Comparison of ENCODE assay signal across 8 cellular contexts in genomic region chr6:35583893-35584688, GRCh38.
DNase-seq lines count a peak whose midpoint lies in the region; ATAC-seq and TF ChIP-seq lines count a peak whose summit lies in the region.

No MANE protein-coding gene starts in this region.

- TF ChIP-seq RAD21 in neural cell (conservative IDR thresholded peaks at IDR 0.05), result peak; percentile 95

- H4K20me1 ChIP-seq in PC-3 (ENCODE audit: low read length) (no peaks in the 10 kb centered on the region), neural cell (ENCODE audit: insufficient read depth) (no peaks in the 10 kb centered on the region)

- intact Hi-C loops in PC-3 (cut with micrococcal nuclease), result loop anchor here (1.0 to 2.0 kb wide), 5 partner anchors 19 to 153 kb away; partner anchors contain the start of gene ARMC12

- H3K9me2 ChIP-seq in PC-3 (replicated peaks; ENCODE audit: low read length) (no peaks in the 10 kb centered on the region), neural cell (ENCODE audit: insufficient read depth, low read length) (no peaks in the 10 kb centered on the region)

- peak; percentile 93 for TF ChIP-seq CTCF in PC-3 (conservative IDR thresholded peaks at IDR 0.05; ENCODE audit: low read depth, low read length)
- TF ChIP-seq CTCF in neural cell (IDR thresholded peaks at IDR 0.05; ENCODE audit: poor library complexity, severe bottlenecking), result peak; percentile 92

- ATAC-seq in PC-3, result peak; percentile 87

- H3K4me1 ChIP-seq in PC-3 (ENCODE audit: insufficient read depth, low read length), result no peaks in the 10 kb centered on the region; the same call in 1 of the 2 replicates

- H3K4me2 ChIP-seq in PC-3 (ENCODE audit: low read length), result no peak overlapping the region
- H3K4me2 ChIP-seq in neural cell (ENCODE audit: low read length), result no peak overlapping the region

- H3K4me3 ChIP-seq in PC-3 (ENCODE audit: low read length) (no peak overlapping the region), neural cell (ENCODE audit: low read length) (no peak overlapping the region)

- H3K27ac ChIP-seq in PC-3 (ENCODE audit: low read length) (no peak overlapping the region), neural cell (ENCODE audit: low read length) (no peak overlapping the region)

- H3K27me3 ChIP-seq in PC-3 (ENCODE audit: low read length) (no peaks in the 10 kb centered on the region), neural cell (ENCODE audit: insufficient read depth, low read depth, low read length) (no peaks in the 10 kb centered on the region)

- no peak for TF ChIP-seq EP300 in neural cell (conservative IDR thresholded peaks at IDR 0.05; ENCODE audit: poor library complexity, severe bottlenecking)

- H3K79me2 ChIP-seq in PC-3 (ENCODE audit: low read length) (no peaks in the 10 kb centered on the region), neural cell (replicated peaks; ENCODE audit: insufficient read depth, low read length) (no peaks in the 10 kb centered on the region)

- no peaks in the 10 kb centered on the region for H3K9me3 ChIP-seq in PC-3 (ENCODE audit: low read length)
- H3K9me3 ChIP-seq in neural cell (ENCODE audit: low read length), result no peaks in the 10 kb centered on the region

- CTCF ChIA-PET in PC-3 (lab: Charles Lee), result interaction anchor here (1.2 to 1.5 kb wide), 2 partner anchors 40 to 153 kb away, joined by 8 to 13 read pairs; partner anchors contain the start of gene ARMC12

- no peaks in the 10 kb centered on the region for H3F3A ChIP-seq in PC-3 (ENCODE audit: low read length, unreplicated experiment)
- no peaks in the 10 kb centered on the region for H3F3A ChIP-seq in neural cell (ENCODE audit: insufficient read depth, low read length, poor library complexity, severe bottlenecking)

- H2AFZ ChIP-seq in PC-3 (ENCODE audit: low read length), result no peak overlapping the region
- no peak overlapping the region for H2AFZ ChIP-seq in neural cell (ENCODE audit: low read depth, low read length)

- DNase-seq in CMK (ENCODE audit: low read depth), result peak; percentile 3
- DNase-seq in HuH-7 (ENCODE audit: low spot score), result peak; percentile 26
- peak; percentile 85 for DNase-seq in PC-3
- DNase-seq in activated T-cell treated with anti-CD3 and anti-CD28 coated beads, Interleukin-2, amount 50 U/mL, for 48 hours, result peak; percentile 71 to 76
- DNase-seq in fibroblast of gingiva (ENCODE audit: low read depth), result peak; percentile 66
- DNase-seq in stromal cell of bone marrow (ENCODE audit: low read depth), result peak; percentile 55
- no peak for DNase-seq in mesenteric fat pad (ENCODE audit: low spot score)

- POLR2A ChIA-PET in PC-3 (lab: Charles Lee; ENCODE audit: unreplicated experiment), result no interaction called here

- no peak overlapping the region for H3K9ac ChIP-seq in PC-3 (ENCODE audit: low read length)
- H3K9ac ChIP-seq in neural cell (ENCODE audit: low read length), result no peak overlapping the region

- H3K36me3 ChIP-seq in PC-3 (ENCODE audit: low read depth, low read length) (no peaks in the 10 kb centered on the region; the same call in 1 of the 2 replicates), neural cell (ENCODE audit: insufficient read depth, low read length) (no peaks in the 10 kb centered on the region)

- BruUV-seq in PC-3 (replicated peaks; lab: Mats Ljungman, UMichigan), result no TSS peak

TF ChIP-seq in neural cell, 6 proteins besides CTCF, POLR2A, EP300 and RAD21:
- TF ChIP-seq SMC3 (conservative IDR thresholded peaks at IDR 0.05; ENCODE audit: poor library complexity), result peak; percentile 99
- TF ChIP-seq REST (IDR thresholded peaks at IDR 0.05; ENCODE audit: borderline replicate concordance), result no peak
